ENCODE assay signal across 16 cellular contexts in genomic region chr4:70759627-70760026, GRCh38. TPM values are rescaled to one million over a fixed set of nuclear protein-coding genes. Genes with fewer than 3 reads are reported as not detected.
DNase-seq lines count a peak whose midpoint lies in the region; ATAC-seq and TF ChIP-seq lines count a peak whose summit lies in the region.
"Had no signal": no experiment of that assay in that cellular context is flagged by ENCODE, and none has a peak within 500 bp of the region (broad histone marks: within the 10 kb centered on the region; RNA-seq: fewer than 3 reads in every experiment).

No MANE protein-coding gene starts in this region.

- H3K4me1 ChIP-seq in left ventricle myocardium inferior: peaks cover 19% of the 10 kb centered on the region

- peak overlapping the region; percentile 39 for H3K27ac ChIP-seq in left ventricle myocardium inferior (replicated peaks)
- H3K27ac ChIP-seq: adrenal gland had no signal

- ATAC-seq in left cardiac atrium (no peak), HG03571 (IDR thresholded peaks at IDR 0.05; ENCODE audit: unreplicated experiment) (no peak)
- ATAC-seq: activated CD4-positive, CD25-positive, alpha-beta regulatory T cell treated with anti-CD3 and anti-CD28 coated beads, Interleukin-2, amount 50 U/mL, for 24 hours had no signal

- H3K36me3 ChIP-seq in left ventricle myocardium inferior: peaks cover 25% of the 10 kb centered on the region

- TF ChIP-seq CTCF in left ventricle myocardium inferior (IDR thresholded peaks at IDR 0.05; ENCODE audit: borderline replicate concordance) (no peak), fibroblast of villous mesenchyme (IDR thresholded peaks at IDR 0.05; ENCODE audit: insufficient read depth, low read depth, low read length) (no peak)

- H3K4me3 ChIP-seq in left ventricle myocardium inferior (no peak overlapping the region), fibroblast of villous mesenchyme (ENCODE audit: low read depth, low read length) (no peak overlapping the region)
- H3K4me3 ChIP-seq: MG63 had no signal

- intact Hi-C loops in left ventricle myocardium inferior (cut with micrococcal nuclease) (loop anchor here (10.0 kb wide), 1 partner anchor 55 kb away; no protein-coding TSS in a partner anchor), left cardiac atrium (cut with DNase I) (no loop called here)

- no peaks in the 10 kb centered on the region for H3K9me3 ChIP-seq in left ventricle myocardium inferior (replicated peaks)
- H3K9me3 ChIP-seq: adrenal gland, MG63 had no signal

- H3K27me3 ChIP-seq in left ventricle myocardium inferior (ENCODE audit: low read depth): no peaks in the 10 kb centered on the region
- H3K27me3 ChIP-seq: adrenal gland, MG63 had no signal

- DNase-seq in left ventricle myocardium inferior (no peak), left cardiac atrium (no peak), OCI-M1 (lab: John Stamatoyannopoulos, UW) (peak; percentile 59), fibroblast of villous mesenchyme (ENCODE audit: low read depth) (peak; percentile 29), ecto neural progenitor cell (ENCODE audit: low spot score) (no peak), occipital lobe (lab: John Stamatoyannopoulos, UW) (no peak), NCI-H187 treated with DMSO at 0.1 percent for 48 hours (lab: John Stamatoyannopoulos, UW) (no peak)
- DNase-seq: activated CD8-positive, alpha-beta memory T cell treated with anti-CD3 and anti-CD28 coated beads, Interleukin-2, amount 50 U/mL, for 4 hours; adrenal gland; cerebellar nuclear complex; MG63; NCI-H187; NCI-H446; T-helper 9 cell had no signal

RNA-seq across cellular contexts. Expression of gene RUFY3, which starts 37.9 kb away (rescaled TPM):
- total RNA-seq in left ventricle myocardium inferior (20.5 TPM), left cardiac atrium (10 to 100 TPM; 23.5 to 27.7 TPM), fibroblast of villous mesenchyme (56.7 and 60.5 TPM in 2 replicates), occipital lobe (582 TPM)

Comparison
In these comparisons a context has a peak if more than half of its experiments do, and no peak if none do; other contexts are left out.
1. DNase-seq: peak in OCI-M1 (single experiment) and fibroblast of villous mesenchyme (single experiment); none in left ventricle myocardium inferior (single experiment), left cardiac atrium (single experiment), ecto neural progenitor cell (single experiment), occipital lobe (single experiment) and NCI-H187 treated with DMSO at 0.1 percent for 48 hours (single experiment).